ENCODE assay signal across 9 cellular contexts in genomic region chr20:5077761-5078387, GRCh38. TPM values are rescaled to one million over a fixed set of nuclear protein-coding genes. Genes with fewer than 3 reads are reported as not detected.
DNase-seq lines count a peak whose midpoint lies in the region; TF ChIP-seq lines count a peak whose summit lies in the region.
"Had no signal": no experiment of that assay in that cellular context is flagged by ENCODE, and none has a peak within 500 bp of the region (broad histone marks: within the 10 kb centered on the region; RNA-seq: fewer than 3 reads in every experiment).

No MANE protein-coding gene starts in this region.

- TF ChIP-seq POLR2A in testis (IDR thresholded peaks at IDR 0.05) = no peak

- H2AFZ ChIP-seq in neural progenitor cell (replicated peaks) = no peak overlapping the region

- peak overlapping the region; percentile 17 for H3K4me3 ChIP-seq in fibroblast of villous mesenchyme (ENCODE audit: low read depth, low read length)
- H3K4me3 ChIP-seq in testis = no peak overlapping the region
- no peak overlapping the region for H3K4me3 ChIP-seq in neural progenitor cell

- no peaks in the 10 kb centered on the region for H4K20me1 ChIP-seq in neural progenitor cell (ENCODE audit: low read depth)

- H3K79me2 ChIP-seq in neural progenitor cell (ENCODE audit: low read depth) = no peaks in the 10 kb centered on the region

- peaks cover 2% of the 10 kb centered on the region for H3F3A ChIP-seq in neural progenitor cell (ENCODE audit: low read depth)

- H3K4me2 ChIP-seq in neural progenitor cell = no peak overlapping the region

- H3K9ac ChIP-seq in neural progenitor cell = no peak overlapping the region

- H3K9me3 ChIP-seq in testis (no peaks in the 10 kb centered on the region), neural progenitor cell (ENCODE audit: low read depth) (no peaks in the 10 kb centered on the region)

- H3K36me3 Mint-ChIP-seq in T-helper 1 cell treated with Interleukin-12 subunit alpha and Interleukin-12 subunit beta and Interleukin-4 antibody, amounts not matched to agents 30 μg/mL and 1 μg/mL, for 36 hours (ENCODE audit: low read depth) = peaks cover 7% of the 10 kb centered on the region
- H3K36me3 Mint-ChIP-seq in neural progenitor cell = no peaks in the 10 kb centered on the region

- H3K4me3 Mint-ChIP-seq in T-helper 1 cell treated with Interleukin-12 subunit alpha and Interleukin-12 subunit beta and Interleukin-4 antibody, amounts not matched to agents 30 μg/mL and 1 μg/mL, for 36 hours = peak overlapping the region; percentile 73
- no peak overlapping the region for H3K4me3 Mint-ChIP-seq in neural progenitor cell

- H3K36me3 ChIP-seq in testis (ENCODE audit: low read depth, missing control alignments) (no peaks in the 10 kb centered on the region), neural progenitor cell (no peaks in the 10 kb centered on the region)

- no peaks in the 10 kb centered on the region for H3K27me3 Mint-ChIP-seq in T-helper 1 cell treated with Interleukin-12 subunit alpha and Interleukin-12 subunit beta and Interleukin-4 antibody, amounts not matched to agents 30 μg/mL and 1 μg/mL, for 36 hours (ENCODE audit: low read depth)
- peaks cover 7% of the 10 kb centered on the region for H3K27me3 Mint-ChIP-seq in neural progenitor cell (ENCODE audit: insufficient read depth, low read depth)

- H3K4me1 ChIP-seq in testis = peaks cover 12% of the 10 kb centered on the region
- no peaks in the 10 kb centered on the region for H3K4me1 ChIP-seq in neural progenitor cell

- peak overlapping the region; percentile 5 to 16 for H3K27ac ChIP-seq in testis
- no peak overlapping the region for H3K27ac ChIP-seq in neural progenitor cell
- H3K27ac ChIP-seq: VCaP had no signal

- no peaks in the 10 kb centered on the region for H3K27me3 ChIP-seq in testis
- H3K27me3 ChIP-seq in neural progenitor cell = no peaks in the 10 kb centered on the region

- TF ChIP-seq CTCF in fibroblast of villous mesenchyme (IDR thresholded peaks at IDR 0.05; ENCODE audit: insufficient read depth, low read depth, low read length) (no peak), testis (IDR thresholded peaks at IDR 0.05) (no peak), neural progenitor cell (IDR thresholded peaks at IDR 0.05) (no peak)

- no peaks in the 10 kb centered on the region for H3K9me3 Mint-ChIP-seq in T-helper 1 cell treated with Interleukin-12 subunit alpha and Interleukin-12 subunit beta and Interleukin-4 antibody, amounts not matched to agents 30 μg/mL and 1 μg/mL, for 36 hours
- H3K9me3 Mint-ChIP-seq in neural progenitor cell = no peaks in the 10 kb centered on the region

- 49 to 77% methylated on average over 4 of the region's 4 CpGs for WGBS in testis, 2 donors

- H3K27ac Mint-ChIP-seq in T-helper 1 cell treated with Interleukin-12 subunit alpha and Interleukin-12 subunit beta and Interleukin-4 antibody, amounts not matched to agents 30 μg/mL and 1 μg/mL, for 36 hours = peak overlapping the region; percentile 97
- H3K27ac Mint-ChIP-seq in neural progenitor cell = no peak overlapping the region

- intact Hi-C loops in testis (cut with DNase I; ENCODE audit: low total_unique reads) = no loop called here

- DNase-seq in activated effector memory CD4-positive, alpha-beta T cell treated with Interleukin-2 at 50 U/mL for 16 hours = peak; percentile 20
- no peak for DNase-seq in activated effector memory CD4-positive, alpha-beta T cell treated with anti-CD3 and anti-CD28 coated beads, Interleukin-2, amount 50 U/mL, for 16 hours
- DNase-seq in fibroblast of villous mesenchyme (ENCODE audit: low read depth) (no peak), testis (peak; percentile 41), D341Med (ENCODE audit: low spot score) (no peak), NCI-H1436 (lab: John Stamatoyannopoulos, UW) (no peak), neural progenitor cell (ENCODE audit: low spot score) (no peak)

- H3K4me1 Mint-ChIP-seq in T-helper 1 cell treated with Interleukin-12 subunit alpha and Interleukin-12 subunit beta and Interleukin-4 antibody, amounts not matched to agents 30 μg/mL and 1 μg/mL, for 36 hours (ENCODE audit: low read depth) = peaks cover 55% of the 10 kb centered on the region
- peaks cover 5% of the 10 kb centered on the region for H3K4me1 Mint-ChIP-seq in neural progenitor cell

RNA-seq across cellular contexts. Expression of gene TMEM230, which starts 35.0 kb away (rescaled TPM):
- 110 and 153 TPM in 2 replicates for total RNA-seq in fibroblast of villous mesenchyme
- total RNA-seq in testis = 10 to 100 TPM; 76.3 to 82.8 TPM
- polyA plus RNA-seq in testis (ENCODE audit: insufficient read depth, low read depth, low replicate concordance) = 118 TPM
- total RNA-seq in neural progenitor cell (ENCODE audit: low replicate concordance) = 84.3 and 117 TPM in 2 replicates

RNA-seq across cellular contexts. Expression of gene PCNA, which starts 41.9 kb away (rescaled TPM):
- total RNA-seq in fibroblast of villous mesenchyme = 79.6 and 121 TPM in 2 replicates
- total RNA-seq in testis = 10 to 100 TPM; 55.4 to 65.0 TPM
- 121 TPM for polyA plus RNA-seq in testis (ENCODE audit: insufficient read depth, low read depth, low replicate concordance)
- total RNA-seq in neural progenitor cell (ENCODE audit: low replicate concordance) = 245 and 323 TPM in 2 replicates

RNA-seq across cellular contexts. Expression of gene CDS2, which starts 48.9 kb away (rescaled TPM):
- total RNA-seq in fibroblast of villous mesenchyme (20.9 and 32.4 TPM in 2 replicates), testis (10 to 100 TPM; 65.7 to 71.0 TPM), neural progenitor cell (ENCODE audit: low replicate concordance) (53.8 and 59.8 TPM in 2 replicates)
- polyA plus RNA-seq in testis (ENCODE audit: insufficient read depth, low read depth, low replicate concordance) = 55.0 TPM

Comparison
In these comparisons a context has a peak if more than half of its experiments do, and no peak if none do; other contexts are left out.
1. DNase-seq: peak in activated effector memory CD4-positive, alpha-beta T cell treated with Interleukin-2 at 50 U/mL for 16 hours (single experiment) and testis (single experiment); none in activated effector memory CD4-positive, alpha-beta T cell treated with anti-CD3 and anti-CD28 coated beads, Interleukin-2, amount 50 U/mL, for 16 hours (single experiment), fibroblast of villous mesenchyme (single experiment), D341Med (single experiment), NCI-H1436 (single experiment) and neural progenitor cell (single experiment).